In the genomic region with DNA sequence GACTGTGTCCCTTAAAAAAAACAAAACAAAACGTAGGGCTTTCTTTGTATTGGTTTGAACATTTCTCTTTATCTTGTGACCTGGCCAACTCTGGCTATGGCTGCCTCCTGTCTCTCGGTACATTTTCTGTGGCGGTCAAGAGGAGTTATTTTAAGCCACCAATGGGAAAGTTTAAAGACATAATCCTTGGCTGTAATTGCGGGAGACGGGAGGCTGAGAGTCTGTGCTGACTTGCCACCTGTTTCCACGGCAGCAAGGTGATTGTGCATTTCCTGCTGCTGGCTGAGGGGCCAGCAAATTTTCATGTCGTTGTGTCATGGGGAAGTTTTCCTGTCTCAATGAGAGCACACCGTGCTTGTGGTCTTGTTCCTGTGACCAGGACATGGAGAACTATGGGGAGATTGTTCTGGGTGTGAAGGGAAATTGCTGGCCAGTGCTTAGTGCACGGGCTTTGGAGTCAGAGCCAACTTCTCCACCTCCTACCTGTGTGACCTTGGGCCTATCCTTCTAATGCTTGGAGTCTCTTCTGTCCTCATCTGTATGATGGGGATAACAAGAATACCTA, we compare ENCODE assay signal across 1 cellular context.
TF ChIP-seq lines count a peak whose summit lies in the region.

No MANE protein-coding gene starts in this region.

TF ChIP-seq in K562, 482 proteins besides CTCF, POLR2A, EP300 and RAD21 (continued from another document and continues in another):
- TF ChIP-seq, protein P1, sequence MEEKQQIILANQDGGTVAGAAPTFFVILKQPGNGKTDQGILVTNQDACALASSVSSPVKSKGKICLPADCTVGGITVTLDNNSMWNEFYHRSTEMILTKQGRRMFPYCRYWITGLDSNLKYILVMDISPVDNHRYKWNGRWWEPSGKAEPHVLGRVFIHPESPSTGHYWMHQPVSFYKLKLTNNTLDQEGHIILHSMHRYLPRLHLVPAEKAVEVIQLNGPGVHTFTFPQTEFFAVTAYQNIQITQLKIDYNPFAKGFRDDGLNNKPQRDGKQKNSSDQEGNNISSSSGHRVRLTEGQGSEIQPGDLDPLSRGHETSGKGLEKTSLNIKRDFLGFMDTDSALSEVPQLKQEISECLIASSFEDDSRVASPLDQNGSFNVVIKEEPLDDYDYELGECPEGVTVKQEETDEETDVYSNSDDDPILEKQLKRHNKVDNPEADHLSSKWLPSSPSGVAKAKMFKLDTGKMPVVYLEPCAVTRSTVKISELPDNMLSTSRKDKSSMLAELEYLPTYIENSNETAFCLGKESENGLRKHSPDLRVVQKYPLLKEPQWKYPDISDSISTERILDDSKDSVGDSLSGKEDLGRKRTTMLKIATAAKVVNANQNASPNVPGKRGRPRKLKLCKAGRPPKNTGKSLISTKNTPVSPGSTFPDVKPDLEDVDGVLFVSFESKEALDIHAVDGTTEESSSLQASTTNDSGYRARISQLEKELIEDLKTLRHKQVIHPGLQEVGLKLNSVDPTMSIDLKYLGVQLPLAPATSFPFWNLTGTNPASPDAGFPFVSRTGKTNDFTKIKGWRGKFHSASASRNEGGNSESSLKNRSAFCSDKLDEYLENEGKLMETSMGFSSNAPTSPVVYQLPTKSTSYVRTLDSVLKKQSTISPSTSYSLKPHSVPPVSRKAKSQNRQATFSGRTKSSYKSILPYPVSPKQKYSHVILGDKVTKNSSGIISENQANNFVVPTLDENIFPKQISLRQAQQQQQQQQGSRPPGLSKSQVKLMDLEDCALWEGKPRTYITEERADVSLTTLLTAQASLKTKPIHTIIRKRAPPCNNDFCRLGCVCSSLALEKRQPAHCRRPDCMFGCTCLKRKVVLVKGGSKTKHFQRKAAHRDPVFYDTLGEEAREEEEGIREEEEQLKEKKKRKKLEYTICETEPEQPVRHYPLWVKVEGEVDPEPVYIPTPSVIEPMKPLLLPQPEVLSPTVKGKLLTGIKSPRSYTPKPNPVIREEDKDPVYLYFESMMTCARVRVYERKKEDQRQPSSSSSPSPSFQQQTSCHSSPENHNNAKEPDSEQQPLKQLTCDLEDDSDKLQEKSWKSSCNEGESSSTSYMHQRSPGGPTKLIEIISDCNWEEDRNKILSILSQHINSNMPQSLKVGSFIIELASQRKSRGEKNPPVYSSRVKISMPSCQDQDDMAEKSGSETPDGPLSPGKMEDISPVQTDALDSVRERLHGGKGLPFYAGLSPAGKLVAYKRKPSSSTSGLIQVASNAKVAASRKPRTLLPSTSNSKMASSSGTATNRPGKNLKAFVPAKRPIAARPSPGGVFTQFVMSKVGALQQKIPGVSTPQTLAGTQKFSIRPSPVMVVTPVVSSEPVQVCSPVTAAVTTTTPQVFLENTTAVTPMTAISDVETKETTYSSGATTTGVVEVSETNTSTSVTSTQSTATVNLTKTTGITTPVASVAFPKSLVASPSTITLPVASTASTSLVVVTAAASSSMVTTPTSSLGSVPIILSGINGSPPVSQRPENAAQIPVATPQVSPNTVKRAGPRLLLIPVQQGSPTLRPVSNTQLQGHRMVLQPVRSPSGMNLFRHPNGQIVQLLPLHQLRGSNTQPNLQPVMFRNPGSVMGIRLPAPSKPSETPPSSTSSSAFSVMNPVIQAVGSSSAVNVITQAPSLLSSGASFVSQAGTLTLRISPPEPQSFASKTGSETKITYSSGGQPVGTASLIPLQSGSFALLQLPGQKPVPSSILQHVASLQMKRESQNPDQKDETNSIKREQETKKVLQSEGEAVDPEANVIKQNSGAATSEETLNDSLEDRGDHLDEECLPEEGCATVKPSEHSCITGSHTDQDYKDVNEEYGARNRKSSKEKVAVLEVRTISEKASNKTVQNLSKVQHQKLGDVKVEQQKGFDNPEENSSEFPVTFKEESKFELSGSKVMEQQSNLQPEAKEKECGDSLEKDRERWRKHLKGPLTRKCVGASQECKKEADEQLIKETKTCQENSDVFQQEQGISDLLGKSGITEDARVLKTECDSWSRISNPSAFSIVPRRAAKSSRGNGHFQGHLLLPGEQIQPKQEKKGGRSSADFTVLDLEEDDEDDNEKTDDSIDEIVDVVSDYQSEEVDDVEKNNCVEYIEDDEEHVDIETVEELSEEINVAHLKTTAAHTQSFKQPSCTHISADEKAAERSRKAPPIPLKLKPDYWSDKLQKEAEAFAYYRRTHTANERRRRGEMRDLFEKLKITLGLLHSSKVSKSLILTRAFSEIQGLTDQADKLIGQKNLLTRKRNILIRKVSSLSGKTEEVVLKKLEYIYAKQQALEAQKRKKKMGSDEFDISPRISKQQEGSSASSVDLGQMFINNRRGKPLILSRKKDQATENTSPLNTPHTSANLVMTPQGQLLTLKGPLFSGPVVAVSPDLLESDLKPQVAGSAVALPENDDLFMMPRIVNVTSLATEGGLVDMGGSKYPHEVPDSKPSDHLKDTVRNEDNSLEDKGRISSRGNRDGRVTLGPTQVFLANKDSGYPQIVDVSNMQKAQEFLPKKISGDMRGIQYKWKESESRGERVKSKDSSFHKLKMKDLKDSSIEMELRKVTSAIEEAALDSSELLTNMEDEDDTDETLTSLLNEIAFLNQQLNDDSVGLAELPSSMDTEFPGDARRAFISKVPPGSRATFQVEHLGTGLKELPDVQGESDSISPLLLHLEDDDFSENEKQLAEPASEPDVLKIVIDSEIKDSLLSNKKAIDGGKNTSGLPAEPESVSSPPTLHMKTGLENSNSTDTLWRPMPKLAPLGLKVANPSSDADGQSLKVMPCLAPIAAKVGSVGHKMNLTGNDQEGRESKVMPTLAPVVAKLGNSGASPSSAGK (IDR thresholded peaks at IDR 0.05): 0 out of 2 replicates have a peak, but pooled peaks have one; percentile 11
- TF ChIP-seq ZNF143 (CRISPR knock-in tag; IDR thresholded peaks at IDR 0.05) (no peak), SETDB1 (IDR thresholded peaks at IDR 0.05; ENCODE audit: low read length) (no peak), MCM3 (IDR thresholded peaks at IDR 0.05) (no peak), ZNF239 (CRISPR knock-in tag; IDR thresholded peaks at IDR 0.05) (no peak), PHB2 (IDR thresholded peaks at IDR 0.05; ENCODE audit: low read depth) (no peak), SREBF2 (CRISPR knock-in tag; IDR thresholded peaks at IDR 0.05) (no peak), RFX1 (IDR thresholded peaks at IDR 0.05) (peak; percentile 73), NR3C1 (CRISPR knock-in tag; IDR thresholded peaks at IDR 0.05) (no peak), ERF (CRISPR knock-in tag; IDR thresholded peaks at IDR 0.05) (no peak), TCF7L2 (IDR thresholded peaks at IDR 0.05; ENCODE audit: low read depth, low read length) (no peak), JUNB (CRISPR knock-in tag; conservative IDR thresholded peaks at IDR 0.05) (no peak), ZNF561 (CRISPR knock-in tag; conservative IDR thresholded peaks at IDR 0.05) (no peak)
- TF ChIP-seq, protein P2, sequence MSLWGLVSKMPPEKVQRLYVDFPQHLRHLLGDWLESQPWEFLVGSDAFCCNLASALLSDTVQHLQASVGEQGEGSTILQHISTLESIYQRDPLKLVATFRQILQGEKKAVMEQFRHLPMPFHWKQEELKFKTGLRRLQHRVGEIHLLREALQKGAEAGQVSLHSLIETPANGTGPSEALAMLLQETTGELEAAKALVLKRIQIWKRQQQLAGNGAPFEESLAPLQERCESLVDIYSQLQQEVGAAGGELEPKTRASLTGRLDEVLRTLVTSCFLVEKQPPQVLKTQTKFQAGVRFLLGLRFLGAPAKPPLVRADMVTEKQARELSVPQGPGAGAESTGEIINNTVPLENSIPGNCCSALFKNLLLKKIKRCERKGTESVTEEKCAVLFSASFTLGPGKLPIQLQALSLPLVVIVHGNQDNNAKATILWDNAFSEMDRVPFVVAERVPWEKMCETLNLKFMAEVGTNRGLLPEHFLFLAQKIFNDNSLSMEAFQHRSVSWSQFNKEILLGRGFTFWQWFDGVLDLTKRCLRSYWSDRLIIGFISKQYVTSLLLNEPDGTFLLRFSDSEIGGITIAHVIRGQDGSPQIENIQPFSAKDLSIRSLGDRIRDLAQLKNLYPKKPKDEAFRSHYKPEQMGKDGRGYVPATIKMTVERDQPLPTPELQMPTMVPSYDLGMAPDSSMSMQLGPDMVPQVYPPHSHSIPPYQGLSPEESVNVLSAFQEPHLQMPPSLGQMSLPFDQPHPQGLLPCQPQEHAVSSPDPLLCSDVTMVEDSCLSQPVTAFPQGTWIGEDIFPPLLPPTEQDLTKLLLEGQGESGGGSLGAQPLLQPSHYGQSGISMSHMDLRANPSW (CRISPR knock-in tag; IDR thresholded peaks at IDR 0.05): no peak
- TF ChIP-seq, protein P3, sequence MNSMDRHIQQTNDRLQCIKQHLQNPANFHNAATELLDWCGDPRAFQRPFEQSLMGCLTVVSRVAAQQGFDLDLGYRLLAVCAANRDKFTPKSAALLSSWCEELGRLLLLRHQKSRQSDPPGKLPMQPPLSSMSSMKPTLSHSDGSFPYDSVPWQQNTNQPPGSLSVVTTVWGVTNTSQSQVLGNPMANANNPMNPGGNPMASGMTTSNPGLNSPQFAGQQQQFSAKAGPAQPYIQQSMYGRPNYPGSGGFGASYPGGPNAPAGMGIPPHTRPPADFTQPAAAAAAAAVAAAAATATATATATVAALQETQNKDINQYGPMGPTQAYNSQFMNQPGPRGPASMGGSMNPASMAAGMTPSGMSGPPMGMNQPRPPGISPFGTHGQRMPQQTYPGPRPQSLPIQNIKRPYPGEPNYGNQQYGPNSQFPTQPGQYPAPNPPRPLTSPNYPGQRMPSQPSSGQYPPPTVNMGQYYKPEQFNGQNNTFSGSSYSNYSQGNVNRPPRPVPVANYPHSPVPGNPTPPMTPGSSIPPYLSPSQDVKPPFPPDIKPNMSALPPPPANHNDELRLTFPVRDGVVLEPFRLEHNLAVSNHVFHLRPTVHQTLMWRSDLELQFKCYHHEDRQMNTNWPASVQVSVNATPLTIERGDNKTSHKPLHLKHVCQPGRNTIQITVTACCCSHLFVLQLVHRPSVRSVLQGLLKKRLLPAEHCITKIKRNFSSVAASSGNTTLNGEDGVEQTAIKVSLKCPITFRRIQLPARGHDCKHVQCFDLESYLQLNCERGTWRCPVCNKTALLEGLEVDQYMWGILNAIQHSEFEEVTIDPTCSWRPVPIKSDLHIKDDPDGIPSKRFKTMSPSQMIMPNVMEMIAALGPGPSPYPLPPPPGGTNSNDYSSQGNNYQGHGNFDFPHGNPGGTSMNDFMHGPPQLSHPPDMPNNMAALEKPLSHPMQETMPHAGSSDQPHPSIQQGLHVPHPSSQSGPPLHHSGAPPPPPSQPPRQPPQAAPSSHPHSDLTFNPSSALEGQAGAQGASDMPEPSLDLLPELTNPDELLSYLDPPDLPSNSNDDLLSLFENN (IDR thresholded peaks at IDR 0.05; ENCODE audit: low read depth in 2 of 2, low read length in 2 of 2): no peak
- TF ChIP-seq, protein P4, sequence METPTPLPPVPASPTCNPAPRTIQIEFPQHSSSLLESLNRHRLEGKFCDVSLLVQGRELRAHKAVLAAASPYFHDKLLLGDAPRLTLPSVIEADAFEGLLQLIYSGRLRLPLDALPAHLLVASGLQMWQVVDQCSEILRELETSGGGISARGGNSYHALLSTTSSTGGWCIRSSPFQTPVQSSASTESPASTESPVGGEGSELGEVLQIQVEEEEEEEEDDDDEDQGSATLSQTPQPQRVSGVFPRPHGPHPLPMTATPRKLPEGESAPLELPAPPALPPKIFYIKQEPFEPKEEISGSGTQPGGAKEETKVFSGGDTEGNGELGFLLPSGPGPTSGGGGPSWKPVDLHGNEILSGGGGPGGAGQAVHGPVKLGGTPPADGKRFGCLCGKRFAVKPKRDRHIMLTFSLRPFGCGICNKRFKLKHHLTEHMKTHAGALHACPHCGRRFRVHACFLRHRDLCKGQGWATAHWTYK (CRISPR knock-in tag; IDR thresholded peaks at IDR 0.05): no peak
- TF ChIP-seq, protein P5, sequence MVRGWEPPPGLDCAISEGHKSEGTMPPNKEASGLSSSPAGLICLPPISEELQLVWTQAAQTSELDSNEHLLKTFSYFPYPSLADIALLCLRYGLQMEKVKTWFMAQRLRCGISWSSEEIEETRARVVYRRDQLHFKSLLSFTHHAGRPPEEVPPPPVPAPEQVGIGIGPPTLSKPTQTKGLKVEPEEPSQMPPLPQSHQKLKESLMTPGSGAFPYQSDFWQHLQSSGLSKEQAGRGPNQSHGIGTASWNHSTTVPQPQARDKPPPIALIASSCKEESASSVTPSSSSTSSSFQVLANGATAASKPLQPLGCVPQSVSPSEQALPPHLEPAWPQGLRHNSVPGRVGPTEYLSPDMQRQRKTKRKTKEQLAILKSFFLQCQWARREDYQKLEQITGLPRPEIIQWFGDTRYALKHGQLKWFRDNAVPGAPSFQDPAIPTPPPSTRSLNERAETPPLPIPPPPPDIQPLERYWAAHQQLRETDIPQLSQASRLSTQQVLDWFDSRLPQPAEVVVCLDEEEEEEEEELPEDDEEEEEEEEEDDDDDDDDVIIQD (CRISPR knock-in tag; IDR thresholded peaks at IDR 0.05): no peak
- TF ChIP-seq, protein P6, sequence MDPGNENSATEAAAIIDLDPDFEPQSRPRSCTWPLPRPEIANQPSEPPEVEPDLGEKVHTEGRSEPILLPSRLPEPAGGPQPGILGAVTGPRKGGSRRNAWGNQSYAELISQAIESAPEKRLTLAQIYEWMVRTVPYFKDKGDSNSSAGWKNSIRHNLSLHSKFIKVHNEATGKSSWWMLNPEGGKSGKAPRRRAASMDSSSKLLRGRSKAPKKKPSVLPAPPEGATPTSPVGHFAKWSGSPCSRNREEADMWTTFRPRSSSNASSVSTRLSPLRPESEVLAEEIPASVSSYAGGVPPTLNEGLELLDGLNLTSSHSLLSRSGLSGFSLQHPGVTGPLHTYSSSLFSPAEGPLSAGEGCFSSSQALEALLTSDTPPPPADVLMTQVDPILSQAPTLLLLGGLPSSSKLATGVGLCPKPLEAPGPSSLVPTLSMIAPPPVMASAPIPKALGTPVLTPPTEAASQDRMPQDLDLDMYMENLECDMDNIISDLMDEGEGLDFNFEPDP (CRISPR knock-in tag; IDR thresholded peaks at IDR 0.05): no peak
